21 cellular contexts compared by ENCODE assay signal in genomic region chr11:119420631-119421030, GRCh38. TPM values are rescaled to one million over a fixed set of nuclear protein-coding genes. Genes with fewer than 3 reads are reported as not detected.
DNase-seq lines count a peak whose midpoint lies in the region; ATAC-seq, FAIRE-seq and TF ChIP-seq lines count a peak whose summit lies in the region.
"Had no signal": no experiment of that assay in that cellular context is flagged by ENCODE, and none has a peak within 500 bp of the region (broad histone marks: within the 10 kb centered on the region; RNA-seq: fewer than 3 reads in every experiment).

No MANE protein-coding gene starts in this region.

- H3K9me3 ChIP-seq in iPS DF 6.9 (ENCODE audit: control insufficient read depth, insufficient read depth, low read length) (no peaks in the 10 kb centered on the region), hepatocyte (ENCODE audit: low read depth) (no peaks in the 10 kb centered on the region)
- H3K9me3 ChIP-seq: Caco-2, left ventricle myocardium inferior, pancreas, uterus had no signal

- H3K27me3 ChIP-seq in iPS DF 6.9 (ENCODE audit: control insufficient read depth, insufficient read depth, low read length) (no peaks in the 10 kb centered on the region), hepatocyte (peaks cover 33% of the 10 kb centered on the region)
- H3K27me3 ChIP-seq: uterus had no signal

- TF ChIP-seq CTCF in WTC11 (IDR thresholded peaks at IDR 0.05) (no peak), osteocyte (IDR thresholded peaks at IDR 0.05) (no peak), hepatocyte (IDR thresholded peaks at IDR 0.05; ENCODE audit: poor library complexity) (no peak), MCF 10A (IDR thresholded peaks at IDR 0.05; ENCODE audit: unreplicated experiment) (no peak)

- no peak for ATAC-seq in WTC11
- ATAC-seq: pancreas, PC-3, sciatic nerve had no signal

- no peaks in the 10 kb centered on the region for H3K79me2 ChIP-seq in hepatocyte

- H4K20me1 ChIP-seq in hepatocyte (ENCODE audit: insufficient read depth, poor library complexity, severe bottlenecking), result no peaks in the 10 kb centered on the region

- H3K4me1 Mint-ChIP-seq in WTC11, result peaks cover 77% of the 10 kb centered on the region
- peaks cover 32% of the 10 kb centered on the region for H3K4me1 Mint-ChIP-seq in osteocyte (ENCODE audit: unreplicated experiment)
- peaks cover 23% of the 10 kb centered on the region for H3K4me1 Mint-ChIP-seq in MCF 10A (ENCODE audit: insufficient read depth, unreplicated experiment)

- H3K9me2 ChIP-seq in hepatocyte (replicated peaks; ENCODE audit: insufficient read depth), result no peaks in the 10 kb centered on the region

- no TSS peak for BruUV-seq in MCF 10A (replicated peaks; lab: Mats Ljungman, UMichigan)

- WGBS in iPS DF 6.9 (ENCODE audit: insufficient coverage, insufficient read length), result no CpG with 5 or more reads among the region's 8 CpGs
- WGBS in hepatocyte (ENCODE audit: low lambda C conversion rate, missing lambda C conversion rate), result 94% methylated on average over 8 of the region's 8 CpGs

- H3K27ac Mint-ChIP-seq in WTC11 (peak overlapping the region; percentile 97), osteocyte (ENCODE audit: unreplicated experiment) (no peak overlapping the region), MCF 10A (ENCODE audit: low read depth, unreplicated experiment) (no peak overlapping the region)
- H3K27ac Mint-ChIP-seq: activated T-helper 2 cell treated with anti-CD3 and anti-CD28 coated beads, Interferon-gamma antibody, Interleukin-2, Interleukin-4, amounts not matched to agents 10 μg/mL and 5 μg/mL and 100 μg/mL, durations not matched to agents 14 hours and 24 hours and 36 hours had no signal

- peak overlapping the region; percentile 27 for H3K27ac ChIP-seq in iPS DF 6.9 (ENCODE audit: low read length)
- H3K27ac ChIP-seq in hepatocyte, result no peak overlapping the region
- H3K27ac ChIP-seq: left ventricle myocardium inferior, pancreas had no signal

- H3K36me3 Mint-ChIP-seq in WTC11, result peaks cover 39% of the 10 kb centered on the region
- H3K36me3 Mint-ChIP-seq in osteocyte (ENCODE audit: unreplicated experiment), result no peaks in the 10 kb centered on the region
- no peaks in the 10 kb centered on the region for H3K36me3 Mint-ChIP-seq in MCF 10A (ENCODE audit: insufficient read depth, unreplicated experiment)

- no peak overlapping the region for H3K4me2 ChIP-seq in hepatocyte

- peaks cover 13% of the 10 kb centered on the region for H3K4me1 ChIP-seq in iPS DF 6.9 (ENCODE audit: control insufficient read depth, insufficient read depth, low read length)
- peaks cover 9% of the 10 kb centered on the region for H3K4me1 ChIP-seq in hepatocyte (ENCODE audit: insufficient read depth)
- H3K4me1 ChIP-seq: Caco-2, pancreas had no signal

- H3K4me3 Mint-ChIP-seq in WTC11, result peak overlapping the region; percentile 96
- no peak overlapping the region for H3K4me3 Mint-ChIP-seq in osteocyte (ENCODE audit: unreplicated experiment)
- H3K4me3 Mint-ChIP-seq in MCF 10A (ENCODE audit: unreplicated experiment), result no peak overlapping the region

- H3K4me3 ChIP-seq in iPS DF 6.9 (ENCODE audit: low read length) (no peak overlapping the region), hepatocyte (no peak overlapping the region)
- H3K4me3 ChIP-seq: left ventricle myocardium inferior, pancreas, uterus had no signal

- H3K27me3 Mint-ChIP-seq in WTC11 (ENCODE audit: low read depth) (peaks cover 3% of the 10 kb centered on the region; the same call in 1 of the 2 replicates), osteocyte (ENCODE audit: unreplicated experiment) (peaks cover 9% of the 10 kb centered on the region), MCF 10A (ENCODE audit: insufficient read depth, unreplicated experiment) (peaks cover 12% of the 10 kb centered on the region)

- CTCF ChIA-PET in WTC11 (lab: Charles Lee), result interaction anchor here (1.5 to 3.2 kb wide), 2 partner anchors 31 to 54 kb away, joined by 3 to 19 read pairs; no protein-coding TSS in a partner anchor
- CTCF ChIA-PET in MCF 10A (lab: Yijun Ruan, JAX), result interaction anchor here (0.7 kb wide), 1 partner anchor 254 kb away, joined by 3 read pairs; no protein-coding TSS in a partner anchor

- POLR2A ChIA-PET in WTC11 (lab: Charles Lee) (no interaction called here), MCF 10A (lab: Yijun Ruan, JAX) (no interaction called here)

- H2AFZ ChIP-seq in hepatocyte, result no peak overlapping the region

- peak; percentile 75 for FAIRE-seq in GM12892 (lab: Jason Lieb, UNC)
- FAIRE-seq: pancreas had no signal

- no peak for DNase-seq in GM12892 (ENCODE audit: insufficient read length)
- no peak for DNase-seq in WTC11 (ENCODE audit: low spot score)
- DNase-seq in iPS DF 6.9 (ENCODE audit: low read depth, low spot score), result no peak
- DNase-seq in osteocyte (ENCODE audit: extremely low spot score, unreplicated experiment), result peak; percentile 65
- no peak for DNase-seq in hepatocyte (ENCODE audit: low spot score)
- DNase-seq in cardiac septum (ENCODE audit: low spot score), result no peak
- DNase-seq in kidney glomerular epithelial cell (lab: John Stamatoyannopoulos, UW), result no peak
- DNase-seq in MCF 10A (ENCODE audit: unreplicated experiment), result no peak
- DNase-seq: activated CD4-positive, CD25-positive, alpha-beta regulatory T cell treated with anti-CD3 and anti-CD28 coated beads, Interleukin-2, amount 50 U/mL, for 72 hours; Caco-2; Karpas-422; left ventricle myocardium inferior; NCI-H1105 treated with DMSO at 0.1 percent for 48 hours; NCI-H2171; NCI-H69; pancreas; PC-3; T-helper 9 cell; uterus had no signal

- peaks cover 17% of the 10 kb centered on the region for H3K36me3 ChIP-seq in iPS DF 6.9 (ENCODE audit: control insufficient read depth, insufficient read depth, low read length)
- H3K36me3 ChIP-seq in hepatocyte (replicated peaks; ENCODE audit: insufficient read depth, low read depth), result no peaks in the 10 kb centered on the region
- H3K36me3 ChIP-seq: left ventricle myocardium inferior, pancreas, uterus had no signal

- intact Hi-C loops in cardiac septum (cut with DNase I) (no loop called here), MCF 10A (cut with micrococcal nuclease) (no loop called here)

- no peaks in the 10 kb centered on the region for H3K9me3 Mint-ChIP-seq in WTC11
- no peaks in the 10 kb centered on the region for H3K9me3 Mint-ChIP-seq in osteocyte (ENCODE audit: unreplicated experiment)
- no peaks in the 10 kb centered on the region for H3K9me3 Mint-ChIP-seq in MCF 10A (ENCODE audit: unreplicated experiment)
- H3K9me3 Mint-ChIP-seq: activated T-helper 2 cell treated with anti-CD3 and anti-CD28 coated beads, Interferon-gamma antibody, Interleukin-2, Interleukin-4, amounts not matched to agents 10 μg/mL and 5 μg/mL and 100 μg/mL, durations not matched to agents 14 hours and 24 hours and 36 hours had no signal

- TF ChIP-seq POLR2A in GM12892 (IDR thresholded peaks at IDR 0.05; ENCODE audit: low read depth, low read length), result no peak

TF ChIP-seq in WTC11, 78 proteins besides CTCF, POLR2A, EP300 and RAD21 (continues in another document):
- no peak for TF ChIP-seq NFE2L1 (CRISPR knock-in tag; IDR thresholded peaks at IDR 0.05)
- no peak for TF ChIP-seq USF2 (CRISPR knock-in tag; IDR thresholded peaks at IDR 0.05)
- no peak for TF ChIP-seq FOXJ3 (CRISPR knock-in tag; IDR thresholded peaks at IDR 0.05; ENCODE audit: borderline replicate concordance)
- 0 out of 2 replicates have a peak, but pooled peaks have one; percentile 41 for TF ChIP-seq ZBTB21 (CRISPR knock-in tag; IDR thresholded peaks at IDR 0.05; ENCODE audit: borderline replicate concordance)
- TF ChIP-seq PRRX2 (CRISPR knock-in tag; IDR thresholded peaks at IDR 0.05), result no peak
- TF ChIP-seq ATF2 (CRISPR knock-in tag; IDR thresholded peaks at IDR 0.05; ENCODE audit: borderline replicate concordance, low read depth), result no peak
- no peak for TF ChIP-seq CDX4 (CRISPR knock-in tag; IDR thresholded peaks at IDR 0.05; ENCODE audit: borderline replicate concordance)

RNA-seq across cellular contexts. Expression of gene THY1, which starts 2.3 kb away (rescaled TPM):
- polyA plus RNA-seq in GM12892 (2012; ENCODE audit: missing spikeins), result 18.3 TPM
- total RNA-seq in WTC11 (2021) (325 to 376 TPM (median 365 TPM) in 3 replicates), osteocyte (11.3 and 14.0 TPM in 2 replicates), hepatocyte (43.3 and 52.1 TPM in 2 replicates), cardiac septum (6.8 TPM), MCF 10A (2022) (not detected in 2 replicates)
- polyA plus RNA-seq in hepatocyte, result 117 and 156 TPM in 2 replicates
- total RNA-seq: Caco-2, PC-3 had no signal

RNA-seq across cellular contexts. Expression of gene USP2, which starts 39.1 kb away (rescaled TPM):
- 1.4 TPM for polyA plus RNA-seq in GM12892 (2012; ENCODE audit: missing spikeins)
- 7.3 to 8.2 TPM (median 8.0 TPM) in 3 replicates for total RNA-seq in WTC11 (2021)
- total RNA-seq in osteocyte, result 0.11 and 0.24 TPM in 2 replicates
- 7.3 and 8.1 TPM in 2 replicates for total RNA-seq in hepatocyte
- 23.5 and 35.7 TPM in 2 replicates for polyA plus RNA-seq in hepatocyte
- total RNA-seq in cardiac septum, result 80.0 TPM
- total RNA-seq in MCF 10A (2022), result 0.14 and 0.54 TPM in 2 replicates
